19 cellular contexts compared by ENCODE assay signal in genomic region chr1:201925301-201925567, GRCh38. TPM values are rescaled to one million over a fixed set of nuclear protein-coding genes. Genes with fewer than 3 reads are reported as not detected.
"Had no signal": no experiment of that assay in that cellular context is flagged by ENCODE, and none has a peak within 500 bp of the region (broad histone marks: within the 10 kb centered on the region; RNA-seq: fewer than 3 reads in every experiment).

No MANE protein-coding gene starts in this region.

- FAIRE-seq: small intestine had no signal

- H3K9me3 Mint-ChIP-seq: activated CD4-positive, alpha-beta memory T cell treated with anti-CD3 and anti-CD28 coated beads, Interleukin-2, amount 10 ng/mL, durations not matched to agents 7 days and 5 days; activated naive CD4-positive, alpha-beta T cell treated with anti-CD3 and anti-CD28 coated beads, Interleukin-2, amount 50 U/mL, for 24 hours; activated T-cell treated with anti-CD3 and anti-CD28 coated beads, Interleukin-2, amount 50 U/mL, for 4 hours had no signal

- H3K27ac Mint-ChIP-seq: activated CD4-positive, alpha-beta memory T cell treated with anti-CD3 and anti-CD28 coated beads, Interleukin-2, amount 10 ng/mL, durations not matched to agents 7 days and 5 days; activated CD4-positive, alpha-beta T cell treated with anti-CD3 and anti-CD28 coated beads for 36 hours; activated naive CD4-positive, alpha-beta T cell treated with anti-CD3 and anti-CD28 coated beads, Interleukin-2, amount 50 U/mL, for 24 hours; T-helper 17 cell had no signal

- H3K4me3 ChIP-seq: body of pancreas, colonic mucosa had no signal

- H3K36me3 ChIP-seq: colonic mucosa had no signal

- ATAC-seq: activated CD4-positive, alpha-beta T cell treated with anti-CD3 and anti-CD28 coated beads for 36 hours; activated T-cell treated with anti-CD3 and anti-CD28 coated beads, Interleukin-2, amount 50 U/mL, for 4 hours; body of pancreas; esophagus mucosa; T-helper 17 cell had no signal

- H3K27me3 ChIP-seq: body of pancreas, colonic mucosa had no signal

- H3K27ac ChIP-seq: body of pancreas, colonic mucosa had no signal

- DNase-seq: activated CD4-positive, alpha-beta memory T cell treated with anti-CD3 and anti-CD28 coated beads, Interleukin-2, amount 10 ng/mL, durations not matched to agents 7 days and 5 days; activated CD4-positive, alpha-beta T cell treated with anti-CD3 and anti-CD28 coated beads for 36 hours; activated effector memory CD4-positive, alpha-beta T cell treated with Interleukin-2 at 50 U/mL for 16 hours; activated T-cell treated with anti-CD3 and anti-CD28 coated beads, Interleukin-2, amount 50 U/mL, for 4 hours; amniotic stem cell; body of pancreas; caudate nucleus; colonic mucosa; hypothalamus; mesendoderm; nephron progenitor cell; occipital lobe; right cardiac atrium; small intestine; stimulated activated CD4-positive, alpha-beta T cell treated with anti-CD3 and anti-CD28 coated beads, Interleukin-4, amount 100 ng/mL, for 24 hours; stimulated activated naive CD4-positive, alpha-beta T cell treated with Interleukin-2 at 50 U/mL for 16 hours; T-helper 17 cell had no signal

- H3K4me1 Mint-ChIP-seq: activated CD4-positive, alpha-beta memory T cell treated with anti-CD3 and anti-CD28 coated beads, Interleukin-2, amount 10 ng/mL, durations not matched to agents 7 days and 5 days; activated CD4-positive, alpha-beta T cell treated with anti-CD3 and anti-CD28 coated beads for 36 hours; activated naive CD4-positive, alpha-beta T cell treated with anti-CD3 and anti-CD28 coated beads, Interleukin-2, amount 50 U/mL, for 24 hours; T-helper 17 cell had no signal

- H3K4me1 ChIP-seq: body of pancreas, colonic mucosa had no signal

- H3K36me3 Mint-ChIP-seq: activated naive CD4-positive, alpha-beta T cell treated with anti-CD3 and anti-CD28 coated beads, Interleukin-2, amount 50 U/mL, for 24 hours had no signal

- H3K4me3 Mint-ChIP-seq: activated CD4-positive, alpha-beta memory T cell treated with anti-CD3 and anti-CD28 coated beads, Interleukin-2, amount 10 ng/mL, durations not matched to agents 7 days and 5 days; activated CD4-positive, alpha-beta T cell treated with anti-CD3 and anti-CD28 coated beads for 36 hours; activated naive CD4-positive, alpha-beta T cell treated with anti-CD3 and anti-CD28 coated beads, Interleukin-2, amount 50 U/mL, for 24 hours; activated T-cell treated with anti-CD3 and anti-CD28 coated beads, Interleukin-2, amount 50 U/mL, for 4 hours; nephron progenitor cell; T-helper 17 cell had no signal

- H3K9me3 ChIP-seq: body of pancreas, colonic mucosa had no signal

RNA-seq across cellular contexts. Expression of gene LMOD1, which starts 21.1 kb away (rescaled TPM):
- total RNA-seq: activated CD4-positive, alpha-beta memory T cell treated with anti-CD3 and anti-CD28 coated beads, Interleukin-2, amount 10 ng/mL, durations not matched to agents 7 days and 5 days; activated CD4-positive, alpha-beta T cell treated with anti-CD3 and anti-CD28 coated beads for 36 hours; T-helper 17 cell had no signal
